In genomic region chr18:76791642-76792041, GRCh38 we compare ENCODE assay signal across 13 cellular contexts. TPM values are rescaled to one million over a fixed set of nuclear protein-coding genes. Genes with fewer than 3 reads are reported as not detected.
DNase-seq lines count a peak whose midpoint lies in the region; ATAC-seq and TF ChIP-seq lines count a peak whose summit lies in the region.
"Had no signal": no experiment of that assay in that cellular context is flagged by ENCODE, and none has a peak within 500 bp of the region (broad histone marks: within the 10 kb centered on the region; RNA-seq: fewer than 3 reads in every experiment).

No MANE protein-coding gene starts in this region.

- no peaks in the 10 kb centered on the region for H3K27me3 ChIP-seq in endodermal cell (ENCODE audit: control insufficient read depth, insufficient read depth, low read length, poor library complexity, severe bottlenecking)

- H3K36me3 ChIP-seq in endodermal cell (ENCODE audit: control insufficient read depth, insufficient read depth, low read length), result no peaks in the 10 kb centered on the region

- 80 to 89% methylated on average over 3 to 5 of the region's 5 CpGs for whole genome bisulfite sequencing in endodermal cell (ENCODE audit: insufficient coverage in 1 of 2, insufficient read length in 1 of 2), 2 experiments

- H3K9me3 Mint-ChIP-seq in activated CD8-positive, alpha-beta T cell treated with anti-CD3 and anti-CD28 coated beads, Interleukin-2, amount 10 ng/mL, durations not matched to agents 7 days and 5 days (ENCODE audit: insufficient read depth), result peaks cover 8% of the 10 kb centered on the region
- peaks cover 11% of the 10 kb centered on the region for H3K9me3 Mint-ChIP-seq in activated CD8-positive, alpha-beta T cell treated with anti-CD3 and anti-CD28 coated beads for 36 hours
- H3K9me3 Mint-ChIP-seq in central memory CD8-positive, alpha-beta T cell, result peaks cover 12% of the 10 kb centered on the region
- peaks cover 51% of the 10 kb centered on the region for H3K9me3 Mint-ChIP-seq in endodermal cell

- no peak for ATAC-seq in activated CD8-positive, alpha-beta T cell treated with anti-CD3 and anti-CD28 coated beads, Interleukin-2, amount 10 ng/mL, durations not matched to agents 7 days and 5 days
- no peak for ATAC-seq in activated CD8-positive, alpha-beta T cell treated with anti-CD3 and anti-CD28 coated beads for 36 hours
- ATAC-seq in central memory CD8-positive, alpha-beta T cell (replicated peaks; ENCODE audit: extremely low read depth, poor library complexity, severe bottlenecking), result no peak

- TF ChIP-seq CTCF in activated CD8-positive, alpha-beta T cell treated with anti-CD3 and anti-CD28 coated beads for 36 hours (IDR thresholded peaks at IDR 0.05), result no peak
- no peak for TF ChIP-seq CTCF in endodermal cell (conservative IDR thresholded peaks at IDR 0.05)

- POLR2A ChIA-PET in activated CD8-positive, alpha-beta T cell treated with anti-CD3 and anti-CD28 coated beads, Interleukin-2, amount 10 ng/mL, durations not matched to agents 7 days and 5 days (lab: Charles Lee), result no interaction called here
- POLR2A ChIA-PET in activated CD8-positive, alpha-beta T cell treated with anti-CD3 and anti-CD28 coated beads for 36 hours (lab: Charles Lee), result no interaction called here

- H3K9ac ChIP-seq in endodermal cell (ENCODE audit: extremely low read depth, low read length, poor library complexity, severe bottlenecking), result no peak overlapping the region

- peaks cover 8% of the 10 kb centered on the region for H3K4me1 Mint-ChIP-seq in activated CD8-positive, alpha-beta T cell treated with anti-CD3 and anti-CD28 coated beads, Interleukin-2, amount 10 ng/mL, durations not matched to agents 7 days and 5 days (ENCODE audit: low read depth)
- H3K4me1 Mint-ChIP-seq in activated CD8-positive, alpha-beta T cell treated with anti-CD3 and anti-CD28 coated beads for 36 hours (ENCODE audit: low read depth), result peaks cover 4% of the 10 kb centered on the region
- H3K4me1 Mint-ChIP-seq in central memory CD8-positive, alpha-beta T cell, result peaks cover 12% of the 10 kb centered on the region
- no peaks in the 10 kb centered on the region for H3K4me1 Mint-ChIP-seq in endodermal cell

- CTCF ChIA-PET in activated CD8-positive, alpha-beta T cell treated with anti-CD3 and anti-CD28 coated beads, Interleukin-2, amount 10 ng/mL, durations not matched to agents 7 days and 5 days (lab: Charles Lee), result interaction anchor here (3.2 kb wide), 1 partner anchor 11 kb away, joined by 19 read pairs; no protein-coding TSS in a partner anchor
- CTCF ChIA-PET in activated CD8-positive, alpha-beta T cell treated with anti-CD3 and anti-CD28 coated beads for 36 hours (lab: Charles Lee), result interaction anchor here (3.1 kb wide), 1 partner anchor 11 kb away, joined by 19 read pairs; no protein-coding TSS in a partner anchor

- peaks cover 4% of the 10 kb centered on the region for H3K36me3 Mint-ChIP-seq in activated CD8-positive, alpha-beta T cell treated with anti-CD3 and anti-CD28 coated beads, Interleukin-2, amount 10 ng/mL, durations not matched to agents 7 days and 5 days (ENCODE audit: low read depth)
- peaks cover 2% of the 10 kb centered on the region for H3K36me3 Mint-ChIP-seq in activated CD8-positive, alpha-beta T cell treated with anti-CD3 and anti-CD28 coated beads for 36 hours (ENCODE audit: low read depth)
- H3K36me3 Mint-ChIP-seq in central memory CD8-positive, alpha-beta T cell (ENCODE audit: insufficient read depth), result no peaks in the 10 kb centered on the region
- H3K36me3 Mint-ChIP-seq in endodermal cell (ENCODE audit: low read depth), result peaks cover 5% of the 10 kb centered on the region
- H3K36me3 Mint-ChIP-seq: CD14-positive monocyte had no signal

- no peak overlapping the region for H3K4me3 Mint-ChIP-seq in activated CD8-positive, alpha-beta T cell treated with anti-CD3 and anti-CD28 coated beads, Interleukin-2, amount 10 ng/mL, durations not matched to agents 7 days and 5 days
- H3K4me3 Mint-ChIP-seq in activated CD8-positive, alpha-beta T cell treated with anti-CD3 and anti-CD28 coated beads for 36 hours, result no peak overlapping the region
- H3K4me3 Mint-ChIP-seq in central memory CD8-positive, alpha-beta T cell, result no peak overlapping the region
- H3K4me3 Mint-ChIP-seq in endodermal cell, result no peak overlapping the region
- H3K4me3 Mint-ChIP-seq: CD14-positive monocyte; CD8-positive, alpha-beta memory T cell; IgD-negative memory B cell had no signal

- intact Hi-C loops in activated CD8-positive, alpha-beta T cell treated with anti-CD3 and anti-CD28 coated beads for 36 hours (cut with micrococcal nuclease), result no loop called here

- no peak overlapping the region for H3K4me3 ChIP-seq in endodermal cell (ENCODE audit: low read length)

- no peaks in the 10 kb centered on the region for H3K4me1 ChIP-seq in endodermal cell (ENCODE audit: control insufficient read depth, insufficient read depth, low read length)
- H3K4me1 ChIP-seq: Caco-2 had no signal

- peaks cover 10% of the 10 kb centered on the region for H3K9me3 ChIP-seq in endodermal cell (ENCODE audit: control insufficient read depth, low read length)
- H3K9me3 ChIP-seq: Caco-2 had no signal

- no peak overlapping the region for H3K27ac ChIP-seq in endodermal cell (ENCODE audit: low read depth, low read length)
- H3K27ac ChIP-seq: 22Rv1 had no signal

- H3K27me3 Mint-ChIP-seq in activated CD8-positive, alpha-beta T cell treated with anti-CD3 and anti-CD28 coated beads, Interleukin-2, amount 10 ng/mL, durations not matched to agents 7 days and 5 days (ENCODE audit: low read depth), result peaks cover 14% of the 10 kb centered on the region
- peaks cover 3% of the 10 kb centered on the region for H3K27me3 Mint-ChIP-seq in activated CD8-positive, alpha-beta T cell treated with anti-CD3 and anti-CD28 coated beads for 36 hours
- peaks cover 22% of the 10 kb centered on the region for H3K27me3 Mint-ChIP-seq in central memory CD8-positive, alpha-beta T cell
- no peaks in the 10 kb centered on the region for H3K27me3 Mint-ChIP-seq in endodermal cell (ENCODE audit: insufficient read depth)

- peak overlapping the region; percentile 43 for H3K27ac Mint-ChIP-seq in activated CD8-positive, alpha-beta T cell treated with anti-CD3 and anti-CD28 coated beads, Interleukin-2, amount 10 ng/mL, durations not matched to agents 7 days and 5 days
- no peak overlapping the region for H3K27ac Mint-ChIP-seq in activated CD8-positive, alpha-beta T cell treated with anti-CD3 and anti-CD28 coated beads for 36 hours
- H3K27ac Mint-ChIP-seq in central memory CD8-positive, alpha-beta T cell (ENCODE audit: low read depth), result peak overlapping the region; percentile 63
- H3K27ac Mint-ChIP-seq in endodermal cell, result no peak overlapping the region
- H3K27ac Mint-ChIP-seq: IgD-negative memory B cell had no signal

- DNase-seq in activated CD8-positive, alpha-beta T cell treated with anti-CD3 and anti-CD28 coated beads, Interleukin-2, amount 10 ng/mL, durations not matched to agents 7 days and 5 days, result no peak
- DNase-seq in activated CD8-positive, alpha-beta T cell treated with anti-CD3 and anti-CD28 coated beads for 36 hours, result no peak
- peak; percentile 13 for DNase-seq in OCI-M1 (lab: John Stamatoyannopoulos, UW)
- DNase-seq in central memory CD8-positive, alpha-beta T cell (ENCODE audit: low spot score in 2 of 2), result no peak
- DNase-seq in EL, result no peak
- no peak for DNase-seq in mucosa of gallbladder (ENCODE audit: low spot score)
- no peak for DNase-seq in endodermal cell
- DNase-seq: Caco-2; CD8-positive, alpha-beta memory T cell; DMS53 had no signal

RNA-seq across cellular contexts. Expression of gene ZNF236, which starts 30.7 kb away (rescaled TPM):
- total RNA-seq in activated CD8-positive, alpha-beta T cell treated with anti-CD3 and anti-CD28 coated beads, Interleukin-2, amount 10 ng/mL, durations not matched to agents 7 days and 5 days, result 10 to 100 TPM; 18.2 to 24.3 TPM
- 10 to 100 TPM; 12.7 to 15.2 TPM for total RNA-seq in activated CD8-positive, alpha-beta T cell treated with anti-CD3 and anti-CD28 coated beads for 36 hours
- total RNA-seq in mucosa of gallbladder (20.8 TPM), endodermal cell (10 to 100 TPM; 27.0 to 28.3 TPM)
- 12.5 TPM for polyA plus RNA-seq in endodermal cell (2013, experiment 1 of 2)
- polyA plus RNA-seq in endodermal cell (2013, experiment 2 of 2), result 7.8 TPM

Comparison
In these comparisons a context has a peak if more than half of its experiments do, and no peak if none do; other contexts are left out.
1. H3K27ac Mint-ChIP-seq: peak in activated CD8-positive, alpha-beta T cell treated with anti-CD3 and anti-CD28 coated beads, Interleukin-2, amount 10 ng/mL, durations not matched to agents 7 days and 5 days (single experiment) and central memory CD8-positive, alpha-beta T cell (single experiment); none in activated CD8-positive, alpha-beta T cell treated with anti-CD3 and anti-CD28 coated beads for 36 hours (single experiment) and endodermal cell (single experiment).